In genomic region chr15:66570327-66570726, GRCh38 we compare ENCODE assay signal across 16 cellular contexts. TPM values are rescaled to one million over a fixed set of nuclear protein-coding genes. Genes with fewer than 3 reads are reported as not detected.
DNase-seq lines count a peak whose midpoint lies in the region; ATAC-seq and TF ChIP-seq lines count a peak whose summit lies in the region.
"Had no signal": no experiment of that assay in that cellular context is flagged by ENCODE, and none has a peak within 500 bp of the region (broad histone marks: within the 10 kb centered on the region; RNA-seq: fewer than 3 reads in every experiment).

No MANE protein-coding gene starts in this region.

- H3K4me1 ChIP-seq in spleen, result peaks cover 0 to 10% (median 3%) of the 10 kb centered on the region in 6 donors
- H3K4me1 ChIP-seq: Caco-2 had no signal

- H3K9me3 ChIP-seq in spleen, result no peaks in the 10 kb centered on the region
- H3K9me3 ChIP-seq: Caco-2 had no signal

- no peak for TF ChIP-seq CTCF in spleen (IDR thresholded peaks at IDR 0.05 in 8 of 11, conservative IDR thresholded peaks at IDR 0.05 in 3 of 11)

- CTCF ChIA-PET in T-cell (lab: Charles Lee), result no interaction called here

- no peaks in the 10 kb centered on the region for H3K27me3 Mint-ChIP-seq in T-cell

- intact Hi-C loops in spleen (cut with DNase I; ENCODE audit: low total_unique reads), result no loop called here

- no peak for ATAC-seq in T-cell (replicated peaks in 1 of 4)
- no peak for ATAC-seq in HG03025 (IDR thresholded peaks at IDR 0.05; ENCODE audit: low FRiP score, unreplicated experiment)
- ATAC-seq: CD8-positive, alpha-beta T cell had no signal

- H3K36me3 ChIP-seq in spleen, result no peaks in the 10 kb centered on the region

- no peak for TF ChIP-seq POLR2A in spleen (IDR thresholded peaks at IDR 0.05)

- WGBS in spleen, 5 donors, result 40 to 100% (median 90%) methylated on average over 1 to 3 of the region's 3 CpGs

- DNase-seq in activated CD8-positive, alpha-beta memory T cell treated with anti-CD3 and anti-CD28 coated beads, Interleukin-2, amount 50 U/mL, for 48 hours, result peak; percentile 34
- no peak for DNase-seq in activated CD8-positive, alpha-beta memory T cell treated with anti-CD3 and anti-CD28 coated beads, Interleukin-2, amount 50 U/mL, for 4 hours
- DNase-seq in mesenteric fat pad (ENCODE audit: low spot score), result peak; percentile 51
- DNase-seq in spleen, result peak; percentile 53
- DNase-seq in NCI-H1105 treated with DMSO at 0.1 percent for 48 hours (lab: John Stamatoyannopoulos, UW), result no peak
- no peak for DNase-seq in T-cell
- DNase-seq: Caco-2; CD8-positive, alpha-beta T cell; DND-41; GDM1; HCEC 1CT; HFFc6 had no signal

- no peak overlapping the region for H3K4me3 ChIP-seq in spleen

- no peak overlapping the region for H3K27ac ChIP-seq in spleen
- H3K27ac ChIP-seq: 22Rv1 had no signal

- no peaks in the 10 kb centered on the region for H3K9me3 Mint-ChIP-seq in T-cell
- H3K9me3 Mint-ChIP-seq: CD8-positive, alpha-beta T cell; HFFc6 had no signal

- no peak overlapping the region for H3K27ac Mint-ChIP-seq in T-cell
- H3K27ac Mint-ChIP-seq: CD8-positive, alpha-beta T cell; HFFc6 had no signal

- no peaks in the 10 kb centered on the region for H3K27me3 ChIP-seq in spleen (replicated peaks in 1 of 7)

- no peak overlapping the region for H3K4me3 Mint-ChIP-seq in T-cell
- H3K4me3 Mint-ChIP-seq: CD14-positive monocyte; CD8-positive, alpha-beta T cell; HFFc6 had no signal

- peaks cover 4 to 8% (median 6%) of the 10 kb centered on the region in 3 donors for H3K4me1 Mint-ChIP-seq in T-cell

- POLR2A ChIA-PET in T-cell (lab: Charles Lee), result no interaction called here

- H3K36me3 Mint-ChIP-seq in T-cell, result no peaks in the 10 kb centered on the region
- H3K36me3 Mint-ChIP-seq: CD14-positive monocyte; CD8-positive, alpha-beta T cell had no signal

RNA-seq across cellular contexts. Expression of gene LCTL, which starts 4.5 kb away (rescaled TPM):
- not detected for total RNA-seq in mesenteric fat pad
- not detected for total RNA-seq in spleen
- polyA plus RNA-seq in spleen, result not detected
- not detected for total RNA-seq in T-cell
- total RNA-seq: A673; Caco-2; CD8-positive, alpha-beta T cell had no signal
- polyA plus RNA-seq: CD14-positive monocyte had no signal

Comparison
In these comparisons a context has a peak if more than half of its experiments do, and no peak if none do; other contexts are left out.
1. DNase-seq: peak in activated CD8-positive, alpha-beta memory T cell treated with anti-CD3 and anti-CD28 coated beads, Interleukin-2, amount 50 U/mL, for 48 hours (single experiment), mesenteric fat pad (single experiment) and spleen (single experiment); none in activated CD8-positive, alpha-beta memory T cell treated with anti-CD3 and anti-CD28 coated beads, Interleukin-2, amount 50 U/mL, for 4 hours (single experiment), NCI-H1105 treated with DMSO at 0.1 percent for 48 hours (single experiment) and T-cell (0 of 34).